8 cellular contexts compared by ENCODE assay signal in genomic region chr12:47949441-47950341, GRCh38. TPM values are rescaled to one million over a fixed set of nuclear protein-coding genes. Genes with fewer than 3 reads are reported as not detected.
DNase-seq lines count a peak whose midpoint lies in the region; ATAC-seq and TF ChIP-seq lines count a peak whose summit lies in the region.

No MANE protein-coding gene starts in this region.

- H3K27ac Mint-ChIP-seq in dendritic cell treated with granulocyte-macrophage colony-stimulating factor and Interleukin-4, amounts not matched to agents 40 ng/mL and 50 ng/mL, for 4 days, result peak overlapping the region; percentile 49

- H3K36me3 ChIP-seq in left lung, result no peaks in the 10 kb centered on the region

- H3K27me3 ChIP-seq in left lung, result no peaks in the 10 kb centered on the region

- no peak overlapping the region for H3K4me3 ChIP-seq in left lung

- H3K36me3 Mint-ChIP-seq in dendritic cell treated with granulocyte-macrophage colony-stimulating factor and Interleukin-4, amounts not matched to agents 40 ng/mL and 50 ng/mL, for 4 days (ENCODE audit: low read depth), result no peaks in the 10 kb centered on the region

- peaks cover 12% of the 10 kb centered on the region for H3K27me3 Mint-ChIP-seq in dendritic cell treated with granulocyte-macrophage colony-stimulating factor and Interleukin-4, amounts not matched to agents 40 ng/mL and 50 ng/mL, for 4 days

- no peaks in the 10 kb centered on the region for H3K9me3 Mint-ChIP-seq in dendritic cell treated with granulocyte-macrophage colony-stimulating factor and Interleukin-4, amounts not matched to agents 40 ng/mL and 50 ng/mL, for 4 days

- intact Hi-C loops in dendritic cell treated with granulocyte-macrophage colony-stimulating factor and Interleukin-4, amounts not matched to agents 40 ng/mL and 50 ng/mL, for 4 days (cut with micrococcal nuclease), result loop anchor here (1.0 to 10.0 kb wide), 3 partner anchors 47 to 235 kb away; partner anchors contain the start of gene VDR
- intact Hi-C loops in left lung (cut with DNase I), result loop anchor here in 1 of 2 donors (10.0 kb wide), 1 partner anchor 45 kb away; the partner anchor contains the start of gene VDR

- TF ChIP-seq CTCF in left lung (IDR thresholded peaks at IDR 0.05), result peak; percentile 85 to 90

- H3K27ac ChIP-seq in left lung, result no peak overlapping the region

- H3K4me1 Mint-ChIP-seq in dendritic cell treated with granulocyte-macrophage colony-stimulating factor and Interleukin-4, amounts not matched to agents 40 ng/mL and 50 ng/mL, for 4 days (ENCODE audit: low read depth), result peaks cover 27% of the 10 kb centered on the region

- no peaks in the 10 kb centered on the region for H3K9me3 ChIP-seq in left lung

- no peak overlapping the region for H3K4me3 Mint-ChIP-seq in dendritic cell treated with granulocyte-macrophage colony-stimulating factor and Interleukin-4, amounts not matched to agents 40 ng/mL and 50 ng/mL, for 4 days

- DNase-seq in COLO668 (lab: John Stamatoyannopoulos, UW; ENCODE audit: unreplicated experiment), result peak; percentile 41
- peak; percentile 81 for DNase-seq in HCEC 1CT
- DNase-seq in NCI-H226, result peak; percentile 84
- peak in 3 of 4 experiments; percentile 10 to 24 (median 17) for DNase-seq in activated CD4-positive, CD25-positive, alpha-beta regulatory T cell (lab: John Stamatoyannopoulos, UW)
- DNase-seq in left lung, result peak; percentile 84 to 93
- DNase-seq in stimulated activated CD4-positive, alpha-beta T cell treated with anti-CD3 and anti-CD28 coated beads, TNF-alpha, amount 100 ng/mL, for 48 hours (ENCODE audit: low read depth in 3 of 3), result peak; percentile 22 to 47 (median 31)

- peak; percentile 93 for ATAC-seq in left lung
- no peak for ATAC-seq in HG03196 (IDR thresholded peaks at IDR 0.05; ENCODE audit: unreplicated experiment)

- peaks cover 0 to 21% of the 10 kb centered on the region in 2 donors for H3K4me1 ChIP-seq in left lung

RNA-seq across cellular contexts. Expression of gene TMEM106C, which starts 13.7 kb away (rescaled TPM):
- total RNA-seq in left lung, result 10 to 100 TPM; 43.1 to 66.8 TPM

RNA-seq across cellular contexts. Expression of gene VDR, which starts 44.9 kb away (rescaled TPM):
- 10 to 100 TPM; 29.7 to 32.1 TPM for total RNA-seq in left lung

RNA-seq across cellular contexts. Expression of gene COL2A1, which starts 54.6 kb away (rescaled TPM):
- under 1 TPM in 1 of 2 donors, not detected in 1; 0.06 TPM for total RNA-seq in left lung

Comparison
In these comparisons a context has a peak if more than half of its experiments do, and no peak if none do; other contexts are left out.
1. DNase-seq: peak in every context shown above with its lines; median percentile 88 in left lung; 84 in NCI-H226; 81 in HCEC 1CT; 41 in COLO668; 31 in stimulated activated CD4-positive, alpha-beta T cell treated with anti-CD3 and anti-CD28 coated beads, TNF-alpha, amount 100 ng/mL, for 48 hours; 17 in activated CD4-positive, CD25-positive, alpha-beta regulatory T cell.